In genomic region chr3:100270218-100270588, GRCh38 we compare ENCODE assay signal across 18 cellular contexts. TPM values are rescaled to one million over a fixed set of nuclear protein-coding genes. Genes with fewer than 3 reads are reported as not detected.
DNase-seq lines count a peak whose midpoint lies in the region; ATAC-seq and TF ChIP-seq lines count a peak whose summit lies in the region.
"Had no signal": no experiment of that assay in that cellular context is flagged by ENCODE, and none has a peak within 500 bp of the region (broad histone marks: within the 10 kb centered on the region; RNA-seq: fewer than 3 reads in every experiment).

No MANE protein-coding gene starts in this region.

- 96 to 98% methylated on average over 2 of the region's 2 CpGs for WGBS in testis, 2 donors

- H3K4me3 Mint-ChIP-seq in activated naive CD4-positive, alpha-beta T cell treated with anti-CD3 and anti-CD28 coated beads, Interleukin-2, amount 50 U/mL, for 24 hours = no peak overlapping the region
- H3K4me3 Mint-ChIP-seq in stimulated activated naive CD8-positive, alpha-beta T cell treated with anti-CD3 and anti-CD28 coated beads, Interleukin-15, amount 100 ng/mL, for 72 hours = peak overlapping the region; percentile 13 to 36

- H3K4me1 ChIP-seq in SJSA1 (replicated peaks) (peaks cover 28% of the 10 kb centered on the region), testis (peaks cover 13% of the 10 kb centered on the region)
- H3K4me1 ChIP-seq: parathyroid adenoma had no signal

- no peaks in the 10 kb centered on the region for H3K36me3 ChIP-seq in SJSA1
- no peaks in the 10 kb centered on the region for H3K36me3 ChIP-seq in testis (ENCODE audit: low read depth, missing control alignments)
- H3K36me3 ChIP-seq: vagina had no signal

- no peaks in the 10 kb centered on the region for H3K36me3 Mint-ChIP-seq in activated naive CD4-positive, alpha-beta T cell treated with anti-CD3 and anti-CD28 coated beads, Interleukin-2, amount 50 U/mL, for 24 hours
- H3K36me3 Mint-ChIP-seq: brain had no signal

- no peak for TF ChIP-seq CTCF in testis (IDR thresholded peaks at IDR 0.05)

- peak overlapping the region; percentile 2 for H3K27ac Mint-ChIP-seq in activated naive CD4-positive, alpha-beta T cell treated with anti-CD3 and anti-CD28 coated beads, Interleukin-2, amount 50 U/mL, for 24 hours
- peak overlapping the region in 1 of 2 donors; percentile 59 for H3K27ac Mint-ChIP-seq in stimulated activated naive CD8-positive, alpha-beta T cell treated with anti-CD3 and anti-CD28 coated beads, Interleukin-15, amount 100 ng/mL, for 72 hours

- H3K9me3 ChIP-seq in SJSA1 (replicated peaks) (no peaks in the 10 kb centered on the region), testis (no peaks in the 10 kb centered on the region)
- H3K9me3 ChIP-seq: vagina had no signal

- no peak for DNase-seq in activated naive CD4-positive, alpha-beta T cell treated with anti-CD3 and anti-CD28 coated beads, Interleukin-2, amount 50 U/mL, for 16 hours
- DNase-seq in SJSA1 (ENCODE audit: low read depth in 1 of 2, low spot score in 2 of 2) (no peak), testis (no peak), ureter (ENCODE audit: low spot score) (no peak)
- no peak for DNase-seq in stimulated activated naive CD8-positive, alpha-beta T cell treated with anti-CD3 and anti-CD28 coated beads, Interleukin-15, amount 100 ng/mL, for 72 hours
- DNase-seq: activated CD4-positive, alpha-beta T cell treated with anti-CD3 and anti-CD28 coated beads for 1 hour; activated effector memory CD4-positive, alpha-beta T cell treated with Interleukin-2 at 50 U/mL for 16 hours; left cardiac atrium; NCI-H1092 treated with DMSO at 0.1 percent for 48 hours; NCI-H774; RPMI8226; stimulated activated naive CD4-positive, alpha-beta T cell treated with Interleukin-2 at 50 U/mL for 16 hours had no signal

- H3K27ac ChIP-seq in SJSA1 = peak overlapping the region; percentile 54
- H3K27ac ChIP-seq in testis = no peak overlapping the region
- H3K27ac ChIP-seq: parathyroid adenoma, vagina had no signal

- H3K4me3 ChIP-seq in SJSA1 (no peak overlapping the region), testis (no peak overlapping the region)
- H3K4me3 ChIP-seq: vagina had no signal

- TF ChIP-seq POLR2A in testis (IDR thresholded peaks at IDR 0.05) = no peak

- no peaks in the 10 kb centered on the region for H3K27me3 Mint-ChIP-seq in activated naive CD4-positive, alpha-beta T cell treated with anti-CD3 and anti-CD28 coated beads, Interleukin-2, amount 50 U/mL, for 24 hours
- no peaks in the 10 kb centered on the region for H3K27me3 Mint-ChIP-seq in stimulated activated naive CD8-positive, alpha-beta T cell treated with anti-CD3 and anti-CD28 coated beads, Interleukin-15, amount 100 ng/mL, for 72 hours
- H3K27me3 Mint-ChIP-seq: brain had no signal

- no peaks in the 10 kb centered on the region for H3K9me3 Mint-ChIP-seq in activated naive CD4-positive, alpha-beta T cell treated with anti-CD3 and anti-CD28 coated beads, Interleukin-2, amount 50 U/mL, for 24 hours
- H3K9me3 Mint-ChIP-seq in stimulated activated naive CD8-positive, alpha-beta T cell treated with anti-CD3 and anti-CD28 coated beads, Interleukin-15, amount 100 ng/mL, for 72 hours = no peaks in the 10 kb centered on the region
- H3K9me3 Mint-ChIP-seq: brain had no signal

- H3K27me3 ChIP-seq in SJSA1 (replicated peaks) (no peaks in the 10 kb centered on the region), testis (no peaks in the 10 kb centered on the region)
- H3K27me3 ChIP-seq: vagina had no signal

- peaks cover 56% of the 10 kb centered on the region for H3K4me1 Mint-ChIP-seq in activated naive CD4-positive, alpha-beta T cell treated with anti-CD3 and anti-CD28 coated beads, Interleukin-2, amount 50 U/mL, for 24 hours
- peaks cover 38% of the 10 kb centered on the region for H3K4me1 Mint-ChIP-seq in stimulated activated naive CD8-positive, alpha-beta T cell treated with anti-CD3 and anti-CD28 coated beads, Interleukin-15, amount 100 ng/mL, for 72 hours

- intact Hi-C loops in testis (cut with DNase I; ENCODE audit: low total_unique reads) = no loop called here

- peak; percentile 36 for ATAC-seq in esophagus mucosa
- peak; percentile 86 for ATAC-seq in stimulated activated naive CD8-positive, alpha-beta T cell treated with anti-CD3 and anti-CD28 coated beads, Interleukin-15, amount 100 ng/mL, for 72 hours
- ATAC-seq in HG02840 (IDR thresholded peaks at IDR 0.05; ENCODE audit: low FRiP score, unreplicated experiment) = no peak

RNA-seq across cellular contexts. Expression of gene TBC1D23, which starts 9.4 kb away (rescaled TPM):
- 22.5 and 35.3 TPM in 2 replicates for total RNA-seq in SJSA1 (2014; rRNA removed; shearing (Covaris generic))
- total RNA-seq in esophagus mucosa (25.1 TPM), testis (10 to 100 TPM; 28.7 to 35.6 TPM), ureter (44.7 TPM)
- polyA plus RNA-seq in testis (ENCODE audit: insufficient read depth, low read depth, low replicate concordance) = 20.6 TPM
